ENCODE assay signal across 8 cellular contexts in the genomic region with DNA sequence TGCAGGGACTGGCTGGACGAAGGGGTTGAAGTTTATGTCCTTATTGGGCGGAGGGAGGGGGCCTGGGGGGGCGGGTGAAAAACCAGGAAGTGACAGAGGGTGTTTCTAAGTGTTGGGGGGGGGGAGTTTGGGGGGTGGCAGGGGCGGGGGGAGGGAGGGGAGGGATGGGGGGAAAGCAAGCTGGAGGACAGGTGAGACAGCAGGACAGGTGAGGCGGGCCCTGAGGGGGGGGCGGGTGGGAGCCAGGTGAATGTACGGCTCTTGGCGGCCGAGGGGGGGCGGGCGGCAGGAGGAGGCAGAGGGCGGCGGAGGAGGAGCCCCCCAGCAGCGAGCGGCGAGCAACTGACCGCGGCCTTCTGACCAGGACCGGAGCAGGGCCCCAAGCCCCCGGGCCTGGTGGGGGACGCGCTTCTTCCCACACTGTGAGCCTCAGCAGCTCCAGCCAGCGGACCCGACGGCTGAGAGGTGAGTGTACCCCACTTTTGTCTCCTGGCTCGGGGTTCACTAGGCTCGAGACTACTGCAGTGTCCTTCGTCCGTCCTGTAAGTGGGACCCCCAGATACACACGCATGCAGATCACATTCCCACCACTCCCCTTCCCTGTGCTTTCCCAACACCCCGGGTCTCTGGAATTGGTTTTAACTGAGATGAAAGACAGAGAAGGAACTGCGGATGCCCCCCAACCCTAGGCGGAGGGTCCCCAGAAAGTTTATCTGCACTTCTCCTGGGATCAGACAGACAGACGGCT. TPM values are rescaled to one million over a fixed set of nuclear protein-coding genes. Genes with fewer than 3 reads are reported as not detected.
DNase-seq lines count a peak whose midpoint lies in the region; ATAC-seq, FAIRE-seq and TF ChIP-seq lines count a peak whose summit lies in the region.

Gene ZBTB7B (plus strand): TSS at position 324 of the 748 bp plus-strand sequence. CDS start 11,859 bp downstream, outside the sequence.

- FAIRE-seq in astrocyte (lab: Jason Lieb, UNC): no peak

- H3K9me3 ChIP-seq in MM.1S (replicated peaks; ENCODE audit: insufficient read depth, low read length) (no peaks in the 10 kb centered on the region), astrocyte (ENCODE audit: insufficient read depth, low read depth, low read length) (no peaks in the 10 kb centered on the region), iPS DF 6.9 (ENCODE audit: control insufficient read depth, insufficient read depth, low read length) (no peaks in the 10 kb centered on the region)

- no peaks in the 10 kb centered on the region for H3K9me3 Mint-ChIP-seq in activated CD4-positive, alpha-beta T cell treated with anti-CD3 and anti-CD28 coated beads, Interleukin-2, amount 10 ng/mL, durations not matched to agents 24 days and 14 days
- H3K9me3 Mint-ChIP-seq in astrocyte (ENCODE audit: unreplicated experiment): no peaks in the 10 kb centered on the region

- H3K9ac ChIP-seq in MM.1S (ENCODE audit: low read length): peak within 1 kb of the TSS; percentile 93
- H3K9ac ChIP-seq in astrocyte (ENCODE audit: low read length): peak within 1 kb of the TSS; percentile 86

- peaks cover 62% of the 10 kb centered on the region for H3F3A ChIP-seq in MM.1S (ENCODE audit: insufficient read depth, low read length)

- TF ChIP-seq CTCF in MM.1S (IDR thresholded peaks at IDR 0.05; ENCODE audit: low read length) (no peak), astrocyte (IDR thresholded peaks at IDR 0.05; ENCODE audit: insufficient read depth, low read depth, low read length) (no peak)

- H3K79me2 ChIP-seq in MM.1S (ENCODE audit: low read length) (peaks cover 51% of the 10 kb centered on the region), astrocyte (ENCODE audit: insufficient read depth, low read length) (peaks cover 39% of the 10 kb centered on the region)

- H3K27ac ChIP-seq in MM.1S (ENCODE audit: low read length) (peak within 1 kb of the TSS; percentile 95), astrocyte (ENCODE audit: low read depth, low read length) (peak within 1 kb of the TSS; percentile 65), iPS DF 6.9 (ENCODE audit: low read length) (no peak within 1 kb of the TSS)

- WGBS in iPS DF 6.9 (ENCODE audit: insufficient coverage, insufficient read length): no CpG with 5 or more reads among the region's 34 CpGs

- H3K27me3 ChIP-seq in MM.1S (replicated peaks; ENCODE audit: insufficient read depth, low read length) (no peaks in the 10 kb centered on the region), astrocyte (ENCODE audit: insufficient read depth, low read length) (no peaks in the 10 kb centered on the region), iPS DF 6.9 (ENCODE audit: control insufficient read depth, insufficient read depth, low read length) (no peaks in the 10 kb centered on the region)

- peak within 1 kb of the TSS; percentile 98 for H3K27ac Mint-ChIP-seq in activated CD4-positive, alpha-beta T cell treated with anti-CD3 and anti-CD28 coated beads, Interleukin-2, amount 10 ng/mL, durations not matched to agents 24 days and 14 days
- peak within 1 kb of the TSS; percentile 93 for H3K27ac Mint-ChIP-seq in astrocyte (ENCODE audit: unreplicated experiment)

- H3K4me1 ChIP-seq in MM.1S (ENCODE audit: low read length) (peaks cover 24% of the 10 kb centered on the region), astrocyte (ENCODE audit: insufficient read depth, low read length) (peaks cover 29% of the 10 kb centered on the region), iPS DF 6.9 (ENCODE audit: control insufficient read depth, insufficient read depth, low read length) (peaks cover 4% of the 10 kb centered on the region)

- peak; percentile 74 for DNase-seq in activated CD4-positive, alpha-beta T cell treated with anti-CD3 and anti-CD28 coated beads, Interleukin-2, amount 10 ng/mL, durations not matched to agents 24 days and 14 days
- no peak for DNase-seq in activated CD4-positive, alpha-beta T cell treated with anti-CD3 and anti-CD28 coated beads for 1 hour
- peak; percentile 47 for DNase-seq in MM.1S
- DNase-seq in astrocyte (ENCODE audit: low read depth): no peak
- DNase-seq in iPS DF 6.9 (ENCODE audit: low read depth, low spot score): no peak
- no peak for DNase-seq in sciatic nerve (ENCODE audit: low spot score)
- no peak for DNase-seq in DMS114 treated with DMSO at 0.1 percent for 48 hours (lab: John Stamatoyannopoulos, UW; ENCODE audit: unreplicated experiment)

- ATAC-seq in sciatic nerve: peak; percentile 17
- ATAC-seq in HG02884 (IDR thresholded peaks at IDR 0.05; ENCODE audit: unreplicated experiment): no peak

- H3K4me3 ChIP-seq in MM.1S (ENCODE audit: low read length): peak within 1 kb of the TSS; percentile 99
- peak within 1 kb of the TSS; percentile 81 for H3K4me3 ChIP-seq in astrocyte (ENCODE audit: insufficient read depth, low read depth, low read length)
- H3K4me3 ChIP-seq in iPS DF 6.9 (ENCODE audit: low read length): peak within 1 kb of the TSS; percentile 81

- no peaks in the 10 kb centered on the region for H3K36me3 ChIP-seq in MM.1S (replicated peaks; ENCODE audit: insufficient read depth, low read length)
- no peaks in the 10 kb centered on the region for H3K36me3 ChIP-seq in astrocyte (ENCODE audit: insufficient read depth, low read length)
- H3K36me3 ChIP-seq in iPS DF 6.9 (ENCODE audit: control insufficient read depth, insufficient read depth, low read length): no peaks in the 10 kb centered on the region

- H3K27me3 Mint-ChIP-seq in activated CD4-positive, alpha-beta T cell treated with anti-CD3 and anti-CD28 coated beads, Interleukin-2, amount 10 ng/mL, durations not matched to agents 24 days and 14 days: no peaks in the 10 kb centered on the region
- H3K27me3 Mint-ChIP-seq in astrocyte (ENCODE audit: low read depth, unreplicated experiment): no peaks in the 10 kb centered on the region

- H3K4me3 Mint-ChIP-seq in activated CD4-positive, alpha-beta T cell treated with anti-CD3 and anti-CD28 coated beads, Interleukin-2, amount 10 ng/mL, durations not matched to agents 24 days and 14 days: peak within 1 kb of the TSS; percentile 99
- peak within 1 kb of the TSS; percentile 97 for H3K4me3 Mint-ChIP-seq in astrocyte (ENCODE audit: unreplicated experiment)

- H3K4me1 Mint-ChIP-seq in activated CD4-positive, alpha-beta T cell treated with anti-CD3 and anti-CD28 coated beads, Interleukin-2, amount 10 ng/mL, durations not matched to agents 24 days and 14 days: peaks cover 58% of the 10 kb centered on the region
- peaks cover 17% of the 10 kb centered on the region for H3K4me1 Mint-ChIP-seq in astrocyte (ENCODE audit: low read depth, unreplicated experiment)

- H2AFZ ChIP-seq in MM.1S (ENCODE audit: low read length) (peak within 1 kb of the TSS; percentile 78), astrocyte (ENCODE audit: low read depth, low read length) (peak within 1 kb of the TSS; percentile 82)

- H4K20me1 ChIP-seq in MM.1S (ENCODE audit: insufficient read depth, low read length) (no peaks in the 10 kb centered on the region), astrocyte (ENCODE audit: insufficient read depth, low read length) (peaks cover 20% of the 10 kb centered on the region)

- H3K36me3 Mint-ChIP-seq in activated CD4-positive, alpha-beta T cell treated with anti-CD3 and anti-CD28 coated beads, Interleukin-2, amount 10 ng/mL, durations not matched to agents 24 days and 14 days (ENCODE audit: low read depth): peaks cover 20% of the 10 kb centered on the region
- peaks cover 3% of the 10 kb centered on the region for H3K36me3 Mint-ChIP-seq in astrocyte (ENCODE audit: low read depth, unreplicated experiment)

- no peaks in the 10 kb centered on the region for H3K9me2 ChIP-seq in MM.1S (replicated peaks; ENCODE audit: insufficient read depth, low read length)

- H3K4me2 ChIP-seq in MM.1S (ENCODE audit: low read depth, low read length): peak within 1 kb of the TSS; percentile 90
- H3K4me2 ChIP-seq in astrocyte (ENCODE audit: low read length): peak within 1 kb of the TSS; percentile 93

- intact Hi-C loops in activated CD4-positive, alpha-beta T cell treated with anti-CD3 and anti-CD28 coated beads, Interleukin-2, amount 10 ng/mL, durations not matched to agents 24 days and 14 days (cut with micrococcal nuclease): loop anchor here (2.0 to 5.0 kb wide), 4 partner anchors 60 to 190 kb away; partner anchors contain the start of genes EFNA4 and SLC50A1
- intact Hi-C loops in sciatic nerve (cut with DNase I): no loop called here

RNA-seq across cellular contexts. Expression of gene ZBTB7B, which starts in this region (rescaled TPM):
- 145 and 150 TPM in 2 replicates for total RNA-seq in activated CD4-positive, alpha-beta T cell treated with anti-CD3 and anti-CD28 coated beads, Interleukin-2, amount 10 ng/mL, durations not matched to agents 24 days and 14 days
- total RNA-seq in astrocyte (46.1 and 47.5 TPM in 2 replicates), sciatic nerve (45.3 TPM)

Comparison
In these comparisons a context has a peak if more than half of its experiments do, and no peak if none do; other contexts are left out.
1. DNase-seq: peak in activated CD4-positive, alpha-beta T cell treated with anti-CD3 and anti-CD28 coated beads, Interleukin-2, amount 10 ng/mL, durations not matched to agents 24 days and 14 days (single experiment) and MM.1S (single experiment); none in activated CD4-positive, alpha-beta T cell treated with anti-CD3 and anti-CD28 coated beads for 1 hour (single experiment), astrocyte (single experiment), iPS DF 6.9 (single experiment), sciatic nerve (single experiment) and DMS114 treated with DMSO at 0.1 percent for 48 hours (single experiment).
2. Peak in every context shown above with its lines, with median percentiles within 50 percentile points of each other: H3K4me3 ChIP-seq.